16 cellular contexts compared by ENCODE assay signal in the genomic region with DNA sequence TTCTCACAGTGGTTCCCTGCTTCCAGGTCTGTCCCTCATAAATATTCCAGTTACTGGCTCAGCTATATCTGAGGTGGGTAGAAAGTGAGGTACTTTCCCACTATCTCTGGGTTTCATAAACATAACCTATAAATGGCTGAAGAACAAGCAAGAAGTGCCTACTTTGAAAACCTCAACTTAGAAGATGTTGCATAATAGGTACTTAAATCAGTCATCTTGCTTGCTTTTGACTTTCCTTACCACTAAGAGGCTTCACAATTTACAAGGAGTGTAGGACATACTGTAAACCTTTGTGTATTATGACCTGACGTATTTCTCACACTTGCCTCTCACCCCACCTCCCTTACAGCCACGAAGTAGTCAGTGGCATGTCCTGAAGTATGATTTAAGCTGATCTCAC.
DNase-seq lines count a peak whose midpoint lies in the region; ATAC-seq, FAIRE-seq and TF ChIP-seq lines count a peak whose summit lies in the region.
"Had no signal": no experiment of that assay in that cellular context is flagged by ENCODE, and none has a peak within 500 bp of the region (broad histone marks: within the 10 kb centered on the region; RNA-seq: fewer than 3 reads in every experiment).

No MANE protein-coding gene starts in this region.

- peak overlapping the region; percentile 21; the same call in 1 of the 2 replicates for H3K4me2 ChIP-seq in KMS-11
- H3K4me2 ChIP-seq: BLaER1 had no signal

- no peaks in the 10 kb centered on the region for H3K9me3 ChIP-seq in effector memory CD4-positive, alpha-beta T cell (ENCODE audit: control insufficient read depth, low read length)
- H3K9me3 ChIP-seq: BLaER1, psoas muscle, stomach had no signal

- no peak overlapping the region for H3K4me3 ChIP-seq in KMS-11 (IDR thresholded peaks at IDR 0.05; ENCODE audit: insufficient read depth, low read depth, low read length)
- no peak overlapping the region for H3K4me3 ChIP-seq in effector memory CD4-positive, alpha-beta T cell (ENCODE audit: insufficient read depth, low read depth, low read length, poor library complexity, severe bottlenecking)
- H3K4me3 ChIP-seq: BLaER1, psoas muscle, stomach had no signal

- no peak for TF ChIP-seq CTCF in KMS-11 (conservative IDR thresholded peaks at IDR 0.05; ENCODE audit: low read depth, low read length)

- in situ Hi-C loops in G401 (cut with HindIII; ENCODE audit: low sequenced_read_pairs), result no loop called here

- peaks cover 19% of the 10 kb centered on the region for H3K4me1 ChIP-seq in KMS-11 (ENCODE audit: low read depth, poor library complexity, severe bottlenecking)
- H3K4me1 ChIP-seq in effector memory CD4-positive, alpha-beta T cell (ENCODE audit: control insufficient read depth, insufficient read depth, low read length, poor library complexity, severe bottlenecking), result no peaks in the 10 kb centered on the region
- H3K4me1 ChIP-seq: BLaER1, psoas muscle, stomach had no signal

- H3K27ac ChIP-seq in KMS-11, result no peak overlapping the region
- no peak overlapping the region for H3K27ac ChIP-seq in effector memory CD4-positive, alpha-beta T cell (ENCODE audit: insufficient read depth, low read length, poor library complexity, severe bottlenecking)
- H3K27ac ChIP-seq: BLaER1, psoas muscle, stomach, VCaP had no signal

- H2AFZ ChIP-seq in KMS-11 (ENCODE audit: low read depth), result no peak overlapping the region; the same call in 1 of the 2 replicates

- no peak for DNase-seq in GM18507 (ENCODE audit: extremely low spot score, insufficient read length, low read depth)
- DNase-seq in erythroblast (lab: John Stamatoyannopoulos, UW), result no peak
- DNase-seq in GM19240 (ENCODE audit: insufficient read length, low spot score), result no peak
- DNase-seq in effector memory CD4-positive, alpha-beta T cell, result no peak
- no peak for DNase-seq in G401 (ENCODE audit: low spot score)
- DNase-seq: EL; NCI-H1048; NCI-H524 treated with DMSO at 0.1 percent for 48 hours; psoas muscle; stimulated activated CD4-positive, alpha-beta T cell treated with anti-CD3 and anti-CD28 coated beads, Interleukin-4, amount 100 ng/mL, for 24 hours; stomach had no signal

- ATAC-seq in GM19463 (IDR thresholded peaks at IDR 0.05; ENCODE audit: unreplicated experiment) (peak; percentile 85), HG02885 (IDR thresholded peaks at IDR 0.05; ENCODE audit: poor library complexity, unreplicated experiment) (peak; percentile 91)
- ATAC-seq: psoas muscle had no signal

- no peaks in the 10 kb centered on the region for H3K27me3 ChIP-seq in KMS-11 (ENCODE audit: insufficient read depth, low read depth)
- no peaks in the 10 kb centered on the region for H3K27me3 ChIP-seq in effector memory CD4-positive, alpha-beta T cell (replicated peaks; ENCODE audit: control insufficient read depth, insufficient read depth, low read length, poor library complexity, severe bottlenecking)

- no peaks in the 10 kb centered on the region for H3K36me3 ChIP-seq in KMS-11 (ENCODE audit: insufficient read depth)
- H3K36me3 ChIP-seq in effector memory CD4-positive, alpha-beta T cell (ENCODE audit: control insufficient read depth, insufficient read depth, low read length), result no peaks in the 10 kb centered on the region
- H3K36me3 ChIP-seq: BLaER1, stomach had no signal

- no peaks in the 10 kb centered on the region for H4K20me1 ChIP-seq in KMS-11 (ENCODE audit: insufficient read depth)
- H4K20me1 ChIP-seq: BLaER1 had no signal

- FAIRE-seq in GM18507 (lab: Jason Lieb, UNC), result peak; percentile 18

- TF ChIP-seq POLR2A in erythroblast (IDR thresholded peaks at IDR 0.05; ENCODE audit: low read length), result no peak

- no peak overlapping the region for H3K9ac ChIP-seq in KMS-11
- H3K9ac ChIP-seq: BLaER1 had no signal

- H3K79me2 ChIP-seq in KMS-11 (ENCODE audit: insufficient read depth, low read depth), result no peaks in the 10 kb centered on the region
